ENCODE assay signal across 22 cellular contexts in the genomic region with DNA sequence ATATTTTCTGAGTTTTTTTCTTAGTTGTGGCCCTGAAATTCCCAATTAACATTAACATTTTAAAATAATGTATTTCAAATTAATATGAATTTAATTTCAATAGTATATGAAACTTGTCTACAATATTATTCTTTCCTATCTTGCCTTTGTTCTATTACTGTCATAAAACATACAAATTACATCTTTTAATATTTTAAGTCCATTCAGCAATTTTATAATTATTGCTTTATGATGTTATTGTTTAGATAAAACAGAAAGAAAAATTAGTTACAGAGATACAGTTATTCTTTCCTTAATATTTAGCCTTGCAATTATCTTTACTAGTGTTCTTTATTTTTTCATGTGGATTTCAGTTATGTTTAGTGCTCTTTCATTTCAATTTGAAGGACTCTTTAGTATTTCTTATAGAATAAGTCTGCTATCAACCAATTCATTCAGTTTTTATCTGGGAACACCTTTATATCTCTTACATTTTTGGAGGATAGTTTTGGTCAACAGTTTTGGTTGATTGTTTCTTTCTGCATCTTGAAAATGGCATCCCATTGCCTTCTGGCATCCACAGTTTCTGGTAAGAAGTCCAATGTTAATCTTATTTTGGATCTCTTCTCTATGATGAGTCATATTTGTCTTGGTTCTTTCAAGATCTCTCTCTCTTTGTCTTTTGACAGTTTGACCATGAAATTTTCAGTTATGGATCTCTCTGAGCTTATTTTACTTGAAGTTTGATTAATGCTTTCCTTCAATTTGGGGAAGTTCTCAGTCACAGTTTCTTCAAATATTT.
"Had no signal": no experiment of that assay in that cellular context is flagged by ENCODE, and none has a peak within 500 bp of the region (broad histone marks: within the 10 kb centered on the region; RNA-seq: fewer than 3 reads in every experiment).

No MANE protein-coding gene starts in this region.

- H3K27ac Mint-ChIP-seq: immature natural killer cell; naive thymus-derived CD8-positive, alpha-beta T cell; nephron progenitor cell had no signal

- H3K27me3 ChIP-seq: esophagus squamous epithelium, suprapubic skin, transverse colon had no signal

- H3K4me3 Mint-ChIP-seq: immature natural killer cell; naive thymus-derived CD8-positive, alpha-beta T cell; nephron progenitor cell; stimulated activated naive CD8-positive, alpha-beta T cell treated with anti-CD3 and anti-CD28 coated beads, Interleukin-15, amount 100 ng/mL, for 72 hours had no signal

- H3K4me1 ChIP-seq: esophagus squamous epithelium, lower lobe of right lung, prostate gland, suprapubic skin, transverse colon had no signal

- H3K4me1 Mint-ChIP-seq: immature natural killer cell; naive thymus-derived CD8-positive, alpha-beta T cell; nephron progenitor cell; stimulated activated naive CD8-positive, alpha-beta T cell treated with anti-CD3 and anti-CD28 coated beads, Interleukin-15, amount 100 ng/mL, for 72 hours had no signal

- H3K27me3 Mint-ChIP-seq: naive thymus-derived CD8-positive, alpha-beta T cell; stimulated activated naive CD8-positive, alpha-beta T cell treated with anti-CD3 and anti-CD28 coated beads, Interleukin-15, amount 100 ng/mL, for 72 hours had no signal

- H3K36me3 ChIP-seq: esophagus squamous epithelium, lower lobe of right lung, prostate gland, suprapubic skin, transverse colon had no signal

- H3K4me3 ChIP-seq: coronary artery, esophagus squamous epithelium, lower lobe of right lung, prostate gland, skin epidermis, suprapubic skin, transverse colon had no signal

- H3K36me3 Mint-ChIP-seq: immature natural killer cell; naive thymus-derived CD8-positive, alpha-beta T cell had no signal

- H3K27ac ChIP-seq: coronary artery, esophagus squamous epithelium, lower lobe of right lung, prostate gland, skin epidermis, suprapubic skin, transverse colon had no signal

- H3K9me3 ChIP-seq: lower lobe of right lung, prostate gland, suprapubic skin had no signal

- ATAC-seq: left ventricle myocardium superior; lower lobe of right lung; naive thymus-derived CD8-positive, alpha-beta T cell; right cardiac atrium; stimulated activated naive CD8-positive, alpha-beta T cell treated with anti-CD3 and anti-CD28 coated beads, Interleukin-15, amount 100 ng/mL, for 72 hours had no signal

- DNase-seq: dermis blood vessel endothelial cell; effector memory CD4-positive, alpha-beta T cell; erythroblast; esophagus squamous epithelium; hypothalamus; immature natural killer cell; islet precursor cell; left ventricle myocardium superior; lower lobe of right lung; naive thymus-derived CD8-positive, alpha-beta T cell; nephron progenitor cell; nucleus accumbens; right cardiac atrium; stimulated activated CD4-positive, alpha-beta T cell treated with anti-CD3 and anti-CD28 coated beads, Interleukin-15, amount 100 ng/mL, for 24 hours; stimulated activated CD4-positive, alpha-beta T cell treated with anti-CD3 and anti-CD28 coated beads, Interleukin-2, amount 100 ng/mL, for 48 hours; stimulated activated naive CD4-positive, alpha-beta T cell; stimulated activated naive CD8-positive, alpha-beta T cell treated with anti-CD3 and anti-CD28 coated beads, Interleukin-15, amount 100 ng/mL, for 72 hours; transverse colon had no signal
